In the genomic region with DNA sequence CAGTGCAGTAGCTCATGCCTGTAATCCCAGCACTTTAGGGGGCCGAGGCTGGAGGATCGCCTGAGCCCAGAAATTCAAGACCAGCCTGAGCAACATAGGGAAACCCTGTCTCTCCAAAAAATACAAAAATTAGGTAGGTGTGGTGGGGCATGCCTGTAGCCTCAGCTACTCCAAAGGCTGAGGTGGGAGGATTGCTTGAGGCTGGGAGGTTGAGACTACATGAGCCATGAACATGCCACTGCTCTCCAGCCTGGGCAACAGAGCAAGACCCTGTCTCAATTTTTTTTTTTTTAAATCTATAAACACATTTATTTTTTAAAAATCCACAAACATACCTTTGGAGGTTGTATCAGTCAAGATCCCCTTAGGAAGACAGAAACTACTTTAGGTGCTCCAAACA, we compare ENCODE assay signal across 4 cellular contexts.
A peak's percentile ranks its signal among the peaks of the same experiment; 100 is the strongest.
TF ChIP-seq lines count a peak whose summit lies in the region.

No MANE protein-coding gene starts in this region.

TF ChIP-seq in GM23338, 12 proteins besides CTCF, POLR2A, EP300 and RAD21 (continues in another document):
- TF ChIP-seq NANOG (IDR thresholded peaks at IDR 0.05; ENCODE audit: borderline replicate concordance) = no peak
- no peak for TF ChIP-seq EZH2phosphoT487 (IDR thresholded peaks at IDR 0.05; ENCODE audit: unreplicated experiment)
- no peak for TF ChIP-seq EZH2 (IDR thresholded peaks at IDR 0.05; ENCODE audit: low read depth, unreplicated experiment)
- TF ChIP-seq POLR2AphosphoS5 (IDR thresholded peaks at IDR 0.05; ENCODE audit: low read depth) = no peak
- TF ChIP-seq ZNF114 (CRISPR knock-in tag; IDR thresholded peaks at IDR 0.05) = no peak
- TF ChIP-seq CREB1 (CRISPR knock-in tag; IDR thresholded peaks at IDR 0.05; ENCODE audit: low read depth) = no peak
- no peak for TF ChIP-seq ZNF331 (CRISPR knock-in tag; IDR thresholded peaks at IDR 0.05; ENCODE audit: low read depth)
- TF ChIP-seq JUNB (IDR thresholded peaks at IDR 0.05; ENCODE audit: unreplicated experiment) = no peak
- TF ChIP-seq, protein P1, sequence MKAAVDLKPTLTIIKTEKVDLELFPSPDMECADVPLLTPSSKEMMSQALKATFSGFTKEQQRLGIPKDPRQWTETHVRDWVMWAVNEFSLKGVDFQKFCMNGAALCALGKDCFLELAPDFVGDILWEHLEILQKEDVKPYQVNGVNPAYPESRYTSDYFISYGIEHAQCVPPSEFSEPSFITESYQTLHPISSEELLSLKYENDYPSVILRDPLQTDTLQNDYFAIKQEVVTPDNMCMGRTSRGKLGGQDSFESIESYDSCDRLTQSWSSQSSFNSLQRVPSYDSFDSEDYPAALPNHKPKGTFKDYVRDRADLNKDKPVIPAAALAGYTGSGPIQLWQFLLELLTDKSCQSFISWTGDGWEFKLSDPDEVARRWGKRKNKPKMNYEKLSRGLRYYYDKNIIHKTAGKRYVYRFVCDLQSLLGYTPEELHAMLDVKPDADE (IDR thresholded peaks at IDR 0.05) = no peak
- TF ChIP-seq, protein P2, sequence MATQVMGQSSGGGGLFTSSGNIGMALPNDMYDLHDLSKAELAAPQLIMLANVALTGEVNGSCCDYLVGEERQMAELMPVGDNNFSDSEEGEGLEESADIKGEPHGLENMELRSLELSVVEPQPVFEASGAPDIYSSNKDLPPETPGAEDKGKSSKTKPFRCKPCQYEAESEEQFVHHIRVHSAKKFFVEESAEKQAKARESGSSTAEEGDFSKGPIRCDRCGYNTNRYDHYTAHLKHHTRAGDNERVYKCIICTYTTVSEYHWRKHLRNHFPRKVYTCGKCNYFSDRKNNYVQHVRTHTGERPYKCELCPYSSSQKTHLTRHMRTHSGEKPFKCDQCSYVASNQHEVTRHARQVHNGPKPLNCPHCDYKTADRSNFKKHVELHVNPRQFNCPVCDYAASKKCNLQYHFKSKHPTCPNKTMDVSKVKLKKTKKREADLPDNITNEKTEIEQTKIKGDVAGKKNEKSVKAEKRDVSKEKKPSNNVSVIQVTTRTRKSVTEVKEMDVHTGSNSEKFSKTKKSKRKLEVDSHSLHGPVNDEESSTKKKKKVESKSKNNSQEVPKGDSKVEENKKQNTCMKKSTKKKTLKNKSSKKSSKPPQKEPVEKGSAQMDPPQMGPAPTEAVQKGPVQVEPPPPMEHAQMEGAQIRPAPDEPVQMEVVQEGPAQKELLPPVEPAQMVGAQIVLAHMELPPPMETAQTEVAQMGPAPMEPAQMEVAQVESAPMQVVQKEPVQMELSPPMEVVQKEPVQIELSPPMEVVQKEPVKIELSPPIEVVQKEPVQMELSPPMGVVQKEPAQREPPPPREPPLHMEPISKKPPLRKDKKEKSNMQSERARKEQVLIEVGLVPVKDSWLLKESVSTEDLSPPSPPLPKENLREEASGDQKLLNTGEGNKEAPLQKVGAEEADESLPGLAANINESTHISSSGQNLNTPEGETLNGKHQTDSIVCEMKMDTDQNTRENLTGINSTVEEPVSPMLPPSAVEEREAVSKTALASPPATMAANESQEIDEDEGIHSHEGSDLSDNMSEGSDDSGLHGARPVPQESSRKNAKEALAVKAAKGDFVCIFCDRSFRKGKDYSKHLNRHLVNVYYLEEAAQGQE (IDR thresholded peaks at IDR 0.05; ENCODE audit: unreplicated experiment) = no peak

TF ChIP-seq in WTC11, 78 proteins besides CTCF, POLR2A, EP300 and RAD21:
- TF ChIP-seq SP1 (CRISPR knock-in tag; conservative IDR thresholded peaks at IDR 0.05) = no peak
- TF ChIP-seq CBFB (CRISPR knock-in tag; IDR thresholded peaks at IDR 0.05; ENCODE audit: low read depth) = no peak
- peak; percentile 91 for TF ChIP-seq ZNF121 (CRISPR knock-in tag; IDR thresholded peaks at IDR 0.05)
- TF ChIP-seq ZNF138 (CRISPR knock-in tag; conservative IDR thresholded peaks at IDR 0.05) = no peak
- TF ChIP-seq, protein P3, sequence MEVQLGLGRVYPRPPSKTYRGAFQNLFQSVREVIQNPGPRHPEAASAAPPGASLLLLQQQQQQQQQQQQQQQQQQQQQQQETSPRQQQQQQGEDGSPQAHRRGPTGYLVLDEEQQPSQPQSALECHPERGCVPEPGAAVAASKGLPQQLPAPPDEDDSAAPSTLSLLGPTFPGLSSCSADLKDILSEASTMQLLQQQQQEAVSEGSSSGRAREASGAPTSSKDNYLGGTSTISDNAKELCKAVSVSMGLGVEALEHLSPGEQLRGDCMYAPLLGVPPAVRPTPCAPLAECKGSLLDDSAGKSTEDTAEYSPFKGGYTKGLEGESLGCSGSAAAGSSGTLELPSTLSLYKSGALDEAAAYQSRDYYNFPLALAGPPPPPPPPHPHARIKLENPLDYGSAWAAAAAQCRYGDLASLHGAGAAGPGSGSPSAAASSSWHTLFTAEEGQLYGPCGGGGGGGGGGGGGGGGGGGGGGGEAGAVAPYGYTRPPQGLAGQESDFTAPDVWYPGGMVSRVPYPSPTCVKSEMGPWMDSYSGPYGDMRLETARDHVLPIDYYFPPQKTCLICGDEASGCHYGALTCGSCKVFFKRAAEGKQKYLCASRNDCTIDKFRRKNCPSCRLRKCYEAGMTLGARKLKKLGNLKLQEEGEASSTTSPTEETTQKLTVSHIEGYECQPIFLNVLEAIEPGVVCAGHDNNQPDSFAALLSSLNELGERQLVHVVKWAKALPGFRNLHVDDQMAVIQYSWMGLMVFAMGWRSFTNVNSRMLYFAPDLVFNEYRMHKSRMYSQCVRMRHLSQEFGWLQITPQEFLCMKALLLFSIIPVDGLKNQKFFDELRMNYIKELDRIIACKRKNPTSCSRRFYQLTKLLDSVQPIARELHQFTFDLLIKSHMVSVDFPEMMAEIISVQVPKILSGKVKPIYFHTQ (CRISPR knock-in tag; IDR thresholded peaks at IDR 0.05) = no peak
- TF ChIP-seq, protein P4, sequence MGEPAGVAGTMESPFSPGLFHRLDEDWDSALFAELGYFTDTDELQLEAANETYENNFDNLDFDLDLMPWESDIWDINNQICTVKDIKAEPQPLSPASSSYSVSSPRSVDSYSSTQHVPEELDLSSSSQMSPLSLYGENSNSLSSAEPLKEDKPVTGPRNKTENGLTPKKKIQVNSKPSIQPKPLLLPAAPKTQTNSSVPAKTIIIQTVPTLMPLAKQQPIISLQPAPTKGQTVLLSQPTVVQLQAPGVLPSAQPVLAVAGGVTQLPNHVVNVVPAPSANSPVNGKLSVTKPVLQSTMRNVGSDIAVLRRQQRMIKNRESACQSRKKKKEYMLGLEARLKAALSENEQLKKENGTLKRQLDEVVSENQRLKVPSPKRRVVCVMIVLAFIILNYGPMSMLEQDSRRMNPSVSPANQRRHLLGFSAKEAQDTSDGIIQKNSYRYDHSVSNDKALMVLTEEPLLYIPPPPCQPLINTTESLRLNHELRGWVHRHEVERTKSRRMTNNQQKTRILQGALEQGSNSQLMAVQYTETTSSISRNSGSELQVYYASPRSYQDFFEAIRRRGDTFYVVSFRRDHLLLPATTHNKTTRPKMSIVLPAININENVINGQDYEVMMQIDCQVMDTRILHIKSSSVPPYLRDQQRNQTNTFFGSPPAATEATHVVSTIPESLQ (CRISPR knock-in tag; IDR thresholded peaks at IDR 0.05) = no peak
- no peak for TF ChIP-seq FOXP1 (CRISPR knock-in tag; IDR thresholded peaks at IDR 0.05; ENCODE audit: borderline replicate concordance)

TF ChIP-seq in H1, 55 proteins besides CTCF, POLR2A, EP300 and RAD21:
- no peak for TF ChIP-seq CREB1 (IDR thresholded peaks at IDR 0.05)
- no peak for TF ChIP-seq CBX8 (IDR thresholded peaks at IDR 0.05; ENCODE audit: borderline replicate concordance, low read depth, low read length)
- TF ChIP-seq EGR1 (IDR thresholded peaks at IDR 0.05; ENCODE audit: borderline replicate concordance, low read depth, low read length) = no peak
- TF ChIP-seq CEBPB (IDR thresholded peaks at IDR 0.05; ENCODE audit: low read depth, low read length) = no peak
- TF ChIP-seq CBX5 (IDR thresholded peaks at IDR 0.05; ENCODE audit: low read depth, low read length) = no peak
- TF ChIP-seq HDAC6 (IDR thresholded peaks at IDR 0.05; ENCODE audit: low read depth, low read length) = no peak
- no peak for TF ChIP-seq POLR2AphosphoS5 (IDR thresholded peaks at IDR 0.05; ENCODE audit: low read depth, low read length)
- no peak for TF ChIP-seq GABPA (IDR thresholded peaks at IDR 0.05; ENCODE audit: borderline replicate concordance, insufficient read depth, low read length)
- TF ChIP-seq RXRA (IDR thresholded peaks at IDR 0.05; ENCODE audit: insufficient read depth, low read depth, low read length) = no peak
- no peak for TF ChIP-seq ASH2L (IDR thresholded peaks at IDR 0.05; ENCODE audit: low read length)
- no peak for TF ChIP-seq KDM5A (IDR thresholded peaks at IDR 0.05; ENCODE audit: low read length)
- no peak for TF ChIP-seq CHD1 (IDR thresholded peaks at IDR 0.05; ENCODE audit: low read depth, low read length)
- TF ChIP-seq TAF7 (optimal IDR thresholded peaks at IDR 0.05; ENCODE audit: borderline replicate concordance, low read depth, low read length) = no peak
- TF ChIP-seq POU5F1 (IDR thresholded peaks at IDR 0.05; ENCODE audit: low read depth, low read length) = no peak
- no peak for TF ChIP-seq SP1 (IDR thresholded peaks at IDR 0.05; ENCODE audit: low read depth, low read length)
- TF ChIP-seq RBBP5 (IDR thresholded peaks at IDR 0.05; ENCODE audit: borderline replicate concordance, low read depth, low read length) = no peak
TF ChIP-seq in H1: peak in this region for 0.

TF ChIP-seq in SK-N-SH, 30 proteins besides CTCF, POLR2A, EP300 and RAD21:
- TF ChIP-seq GATA2 (CRISPR knock-in tag; IDR thresholded peaks at IDR 0.05) (no peak), TEAD4 (IDR thresholded peaks at IDR 0.05; ENCODE audit: borderline replicate concordance, insufficient read depth) (no peak), ELF1 (IDR thresholded peaks at IDR 0.05) (no peak)
- TF ChIP-seq, protein P5, sequence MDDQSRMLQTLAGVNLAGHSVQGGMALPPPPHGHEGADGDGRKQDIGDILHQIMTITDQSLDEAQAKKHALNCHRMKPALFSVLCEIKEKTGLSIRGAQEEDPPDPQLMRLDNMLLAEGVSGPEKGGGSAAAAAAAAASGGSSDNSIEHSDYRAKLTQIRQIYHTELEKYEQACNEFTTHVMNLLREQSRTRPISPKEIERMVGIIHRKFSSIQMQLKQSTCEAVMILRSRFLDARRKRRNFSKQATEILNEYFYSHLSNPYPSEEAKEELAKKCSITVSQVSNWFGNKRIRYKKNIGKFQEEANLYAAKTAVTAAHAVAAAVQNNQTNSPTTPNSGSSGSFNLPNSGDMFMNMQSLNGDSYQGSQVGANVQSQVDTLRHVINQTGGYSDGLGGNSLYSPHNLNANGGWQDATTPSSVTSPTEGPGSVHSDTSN (IDR thresholded peaks at IDR 0.05) = no peak
TF ChIP-seq in SK-N-SH: peak in this region for 0.
